1 cellular context compared by ENCODE assay signal in the genomic region with DNA sequence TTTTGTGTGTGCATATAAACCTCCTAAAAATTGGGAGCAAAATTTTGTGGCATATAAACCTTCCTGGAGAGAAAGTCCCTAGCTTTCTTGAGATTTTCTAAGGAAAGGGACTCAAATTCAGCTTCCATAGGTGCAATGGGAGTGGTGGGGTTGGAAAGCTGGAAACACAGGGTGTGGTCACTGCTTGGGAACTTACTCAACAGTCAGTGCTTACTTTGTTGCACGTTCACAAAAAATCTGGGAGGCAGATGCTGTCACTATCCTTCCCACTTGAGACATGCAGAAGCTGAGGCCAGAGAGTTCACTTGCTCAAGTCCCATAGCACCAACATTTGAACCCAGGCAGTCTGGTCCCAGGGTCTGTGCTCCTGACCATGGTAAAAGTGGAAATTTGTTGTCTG.
TF ChIP-seq lines count a peak whose summit lies in the region.

No MANE protein-coding gene starts in this region.

TF ChIP-seq in GM23338, 12 proteins besides CTCF, POLR2A, EP300 and RAD21 (continued from another document):
- TF ChIP-seq, protein P1, sequence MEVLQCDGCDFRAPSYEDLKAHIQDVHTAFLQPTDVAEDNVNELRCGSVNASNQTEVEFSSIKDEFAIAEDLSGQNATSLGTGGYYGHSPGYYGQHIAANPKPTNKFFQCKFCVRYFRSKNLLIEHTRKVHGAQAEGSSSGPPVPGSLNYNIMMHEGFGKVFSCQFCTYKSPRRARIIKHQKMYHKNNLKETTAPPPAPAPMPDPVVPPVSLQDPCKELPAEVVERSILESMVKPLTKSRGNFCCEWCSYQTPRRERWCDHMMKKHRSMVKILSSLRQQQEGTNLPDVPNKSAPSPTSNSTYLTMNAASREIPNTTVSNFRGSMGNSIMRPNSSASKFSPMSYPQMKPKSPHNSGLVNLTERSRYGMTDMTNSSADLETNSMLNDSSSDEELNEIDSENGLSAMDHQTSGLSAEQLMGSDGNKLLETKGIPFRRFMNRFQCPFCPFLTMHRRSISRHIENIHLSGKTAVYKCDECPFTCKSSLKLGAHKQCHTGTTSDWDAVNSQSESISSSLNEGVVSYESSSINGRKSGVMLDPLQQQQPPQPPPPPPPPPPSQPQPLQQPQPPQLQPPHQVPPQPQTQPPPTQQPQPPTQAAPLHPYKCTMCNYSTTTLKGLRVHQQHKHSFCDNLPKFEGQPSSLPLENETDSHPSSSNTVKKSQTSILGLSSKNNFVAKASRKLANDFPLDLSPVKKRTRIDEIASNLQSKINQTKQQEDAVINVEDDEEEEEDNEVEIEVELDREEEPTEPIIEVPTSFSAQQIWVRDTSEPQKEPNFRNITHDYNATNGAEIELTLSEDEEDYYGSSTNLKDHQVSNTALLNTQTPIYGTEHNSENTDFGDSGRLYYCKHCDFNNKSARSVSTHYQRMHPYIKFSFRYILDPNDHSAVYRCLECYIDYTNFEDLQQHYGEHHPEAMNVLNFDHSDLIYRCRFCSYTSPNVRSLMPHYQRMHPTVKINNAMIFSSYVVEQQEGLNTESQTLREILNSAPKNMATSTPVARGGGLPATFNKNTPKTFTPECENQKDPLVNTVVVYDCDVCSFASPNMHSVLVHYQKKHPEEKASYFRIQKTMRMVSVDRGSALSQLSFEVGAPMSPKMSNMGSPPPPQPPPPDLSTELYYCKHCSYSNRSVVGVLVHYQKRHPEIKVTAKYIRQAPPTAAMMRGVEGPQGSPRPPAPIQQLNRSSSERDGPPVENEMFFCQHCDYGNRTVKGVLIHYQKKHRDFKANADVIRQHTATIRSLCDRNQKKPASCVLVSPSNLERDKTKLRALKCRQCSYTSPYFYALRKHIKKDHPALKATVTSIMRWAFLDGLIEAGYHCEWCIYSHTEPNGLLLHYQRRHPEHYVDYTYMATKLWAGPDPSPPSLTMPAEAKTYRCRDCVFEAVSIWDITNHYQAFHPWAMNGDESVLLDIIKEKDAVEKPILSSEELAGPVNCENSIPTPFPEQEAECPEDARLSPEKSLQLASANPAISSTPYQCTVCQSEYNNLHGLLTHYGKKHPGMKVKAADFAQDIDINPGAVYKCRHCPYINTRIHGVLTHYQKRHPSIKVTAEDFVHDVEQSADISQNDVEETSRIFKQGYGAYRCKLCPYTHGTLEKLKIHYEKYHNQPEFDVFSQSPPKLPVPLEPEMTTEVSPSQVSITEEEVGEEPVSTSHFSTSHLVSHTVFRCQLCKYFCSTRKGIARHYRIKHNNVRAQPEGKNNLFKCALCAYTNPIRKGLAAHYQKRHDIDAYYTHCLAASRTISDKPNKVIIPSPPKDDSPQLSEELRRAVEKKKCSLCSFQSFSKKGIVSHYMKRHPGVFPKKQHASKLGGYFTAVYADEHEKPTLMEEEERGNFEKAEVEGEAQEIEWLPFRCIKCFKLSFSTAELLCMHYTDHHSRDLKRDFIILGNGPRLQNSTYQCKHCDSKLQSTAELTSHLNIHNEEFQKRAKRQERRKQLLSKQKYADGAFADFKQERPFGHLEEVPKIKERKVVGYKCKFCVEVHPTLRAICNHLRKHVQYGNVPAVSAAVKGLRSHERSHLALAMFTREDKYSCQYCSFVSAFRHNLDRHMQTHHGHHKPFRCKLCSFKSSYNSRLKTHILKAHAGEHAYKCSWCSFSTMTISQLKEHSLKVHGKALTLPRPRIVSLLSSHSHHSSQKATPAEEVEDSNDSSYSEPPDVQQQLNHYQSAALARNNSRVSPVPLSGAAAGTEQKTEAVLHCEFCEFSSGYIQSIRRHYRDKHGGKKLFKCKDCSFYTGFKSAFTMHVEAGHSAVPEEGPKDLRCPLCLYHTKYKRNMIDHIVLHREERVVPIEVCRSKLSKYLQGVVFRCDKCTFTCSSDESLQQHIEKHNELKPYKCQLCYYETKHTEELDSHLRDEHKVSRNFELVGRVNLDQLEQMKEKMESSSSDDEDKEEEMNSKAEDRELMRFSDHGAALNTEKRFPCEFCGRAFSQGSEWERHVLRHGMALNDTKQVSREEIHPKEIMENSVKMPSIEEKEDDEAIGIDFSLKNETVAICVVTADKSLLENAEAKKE (CRISPR knock-in tag; IDR thresholded peaks at IDR 0.05): no peak
- TF ChIP-seq EZH2 (IDR thresholded peaks at IDR 0.05; ENCODE audit: low read depth, unreplicated experiment): no peak
- TF ChIP-seq ZNF114 (CRISPR knock-in tag; IDR thresholded peaks at IDR 0.05): no peak
- no peak for TF ChIP-seq POLR2AphosphoS5 (IDR thresholded peaks at IDR 0.05; ENCODE audit: low read depth)
- TF ChIP-seq, protein P2, sequence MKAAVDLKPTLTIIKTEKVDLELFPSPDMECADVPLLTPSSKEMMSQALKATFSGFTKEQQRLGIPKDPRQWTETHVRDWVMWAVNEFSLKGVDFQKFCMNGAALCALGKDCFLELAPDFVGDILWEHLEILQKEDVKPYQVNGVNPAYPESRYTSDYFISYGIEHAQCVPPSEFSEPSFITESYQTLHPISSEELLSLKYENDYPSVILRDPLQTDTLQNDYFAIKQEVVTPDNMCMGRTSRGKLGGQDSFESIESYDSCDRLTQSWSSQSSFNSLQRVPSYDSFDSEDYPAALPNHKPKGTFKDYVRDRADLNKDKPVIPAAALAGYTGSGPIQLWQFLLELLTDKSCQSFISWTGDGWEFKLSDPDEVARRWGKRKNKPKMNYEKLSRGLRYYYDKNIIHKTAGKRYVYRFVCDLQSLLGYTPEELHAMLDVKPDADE (IDR thresholded peaks at IDR 0.05): no peak
- no peak for TF ChIP-seq CREB1 (CRISPR knock-in tag; IDR thresholded peaks at IDR 0.05; ENCODE audit: low read depth)
